8 cellular contexts compared by ENCODE assay signal in genomic region chr4:173334085-173334890, GRCh38. TPM values are rescaled to one million over a fixed set of nuclear protein-coding genes. Genes with fewer than 3 reads are reported as not detected.
DNase-seq lines count a peak whose midpoint lies in the region; ATAC-seq and TF ChIP-seq lines count a peak whose summit lies in the region.

TSS of gene HMGB2 (minus strand) at chr4:173334358. CDS start at chr4:173333649, 709 bp downstream.

- TF ChIP-seq POLR2A in spleen (IDR thresholded peaks at IDR 0.05) = peak; percentile 90 to 97 (median 90)

- intact Hi-C loops in spleen (cut with DNase I; ENCODE audit: low total_unique reads) = loop anchor here (5.0 kb wide), 1 partner anchor 38 kb away; the partner anchor contains the start of gene SAP30

- peak; percentile 100 for DNase-seq in AG09309 (ENCODE audit: low read depth)
- peak; percentile 97 to 99 for DNase-seq in NCI-H446 (lab: John Stamatoyannopoulos, UW)
- peak; percentile 100 for DNase-seq in activated CD4-positive, CD25-positive, alpha-beta regulatory T cell treated with anti-CD3 and anti-CD28 coated beads, Interleukin-2, amount 50 U/mL, for 16 hours (ENCODE audit: low read depth, low spot score)
- peak; percentile 99 to 100 for DNase-seq in central memory CD8-positive, alpha-beta T cell (ENCODE audit: low spot score in 2 of 2)
- peak; percentile 99 for DNase-seq in inferior parietal cortex (ENCODE audit: extremely low spot score)
- peak; percentile 99 for DNase-seq in spleen

- no peaks in the 10 kb centered on the region for H3K9me3 Mint-ChIP-seq in central memory CD8-positive, alpha-beta T cell

- 0 to 1% (median 0%) methylated on average over 54 to 61 of the region's 61 CpGs for WGBS in spleen, 5 donors

- H3K27me3 ChIP-seq in spleen (replicated peaks in 1 of 7) = no peaks in the 10 kb centered on the region

- H3K36me3 ChIP-seq in spleen = peaks cover 0 to 35% (median 13%) of the 10 kb centered on the region in 6 donors

- TF ChIP-seq CTCF in AG09309 (IDR thresholded peaks at IDR 0.05; ENCODE audit: control insufficient read depth, insufficient read depth, low read depth, low read length, missing control alignments) (no peak), spleen (IDR thresholded peaks at IDR 0.05 in 8 of 11, conservative IDR thresholded peaks at IDR 0.05 in 3 of 11) (peak in 1 of 11 experiments; percentile 22)

- peaks cover 33% of the 10 kb centered on the region for H3K36me3 Mint-ChIP-seq in central memory CD8-positive, alpha-beta T cell (ENCODE audit: insufficient read depth)

- H3K4me3 ChIP-seq in AG09309 (ENCODE audit: control insufficient read depth, low read depth, low read length) (peak within 1 kb of the TSS; percentile 93), spleen (peak within 1 kb of the TSS; percentile 74 to 99 (median 92))

- no peaks in the 10 kb centered on the region for H3K27me3 Mint-ChIP-seq in central memory CD8-positive, alpha-beta T cell

- H3K9me3 ChIP-seq in spleen = no peaks in the 10 kb centered on the region

- peaks cover 26% of the 10 kb centered on the region for H3K4me1 Mint-ChIP-seq in central memory CD8-positive, alpha-beta T cell

- peak within 1 kb of the TSS; percentile 97 for H3K27ac Mint-ChIP-seq in central memory CD8-positive, alpha-beta T cell (ENCODE audit: low read depth)

- peak within 1 kb of the TSS; percentile 96 to 100 (median 99) for H3K27ac ChIP-seq in spleen

- H3K4me3 Mint-ChIP-seq in central memory CD8-positive, alpha-beta T cell = peak within 1 kb of the TSS; percentile 99

- peak; percentile 92 for ATAC-seq in GM19025 (IDR thresholded peaks at IDR 0.05; ENCODE audit: low read depth, unreplicated experiment)
- ATAC-seq in HG03342 (IDR thresholded peaks at IDR 0.05; ENCODE audit: unreplicated experiment) = peak; percentile 91
- ATAC-seq in central memory CD8-positive, alpha-beta T cell (replicated peaks; ENCODE audit: extremely low read depth, poor library complexity, severe bottlenecking) = peak; percentile 96

- peaks cover 16 to 52% (median 40%) of the 10 kb centered on the region in 6 donors for H3K4me1 ChIP-seq in spleen

RNA-seq across cellular contexts. Expression of gene HMGB2, which starts in this region (rescaled TPM):
- total RNA-seq in spleen = 100 to 1,000 TPM in 5 of 7 donors, 10 to 100 TPM in 2; 78.2 to 143 (median 126) TPM
- polyA plus RNA-seq in spleen = 100 to 1,000 TPM; 116 to 421 (median 163) TPM

Comparison
In these comparisons a context has a peak if more than half of its experiments do, and no peak if none do; other contexts are left out.
1. Peak in every context shown above with its lines: DNase-seq, ATAC-seq, H3K4me3 ChIP-seq and H3K27ac ChIP-seq.